8 cellular contexts compared by ENCODE assay signal in the genomic region with DNA sequence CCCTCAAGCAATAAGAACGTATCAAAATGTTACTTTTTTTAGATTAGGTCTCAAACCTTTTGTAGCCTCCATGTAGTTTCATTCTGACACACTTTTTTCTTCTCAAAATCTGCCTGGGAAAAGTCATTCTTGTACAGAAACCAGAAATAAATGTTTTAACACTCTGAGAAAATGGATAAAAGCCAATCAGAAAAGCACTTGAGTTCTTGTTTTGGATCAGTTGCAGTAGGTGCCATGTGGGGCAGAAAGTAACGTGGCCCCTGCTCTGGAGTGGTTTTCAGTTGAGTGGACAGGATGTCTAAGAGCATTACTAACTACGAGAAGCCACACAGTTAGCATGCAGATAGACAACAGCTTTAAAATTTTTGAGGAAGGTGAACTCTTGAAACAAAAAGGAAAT. TPM values are rescaled to one million over a fixed set of nuclear protein-coding genes. Genes with fewer than 3 reads are reported as not detected.
DNase-seq lines count a peak whose midpoint lies in the region; ATAC-seq and TF ChIP-seq lines count a peak whose summit lies in the region.

No MANE protein-coding gene starts in this region.

- H3K9me3 ChIP-seq in BE2C = no peaks in the 10 kb centered on the region

- peaks cover 2% of the 10 kb centered on the region; the same call in 1 of the 2 replicates for H3K36me3 ChIP-seq in GM06990 (ENCODE audit: control insufficient read depth, insufficient read depth, low read length)
- no peaks in the 10 kb centered on the region for H3K36me3 ChIP-seq in BE2C

- H3K4me3 ChIP-seq in GM06990 (replicated peaks; ENCODE audit: low read depth, low read length) = no peak overlapping the region
- no peak overlapping the region for H3K4me3 ChIP-seq in BE2C (ENCODE audit: low read depth, low read length)

- ATAC-seq in GM19438 (IDR thresholded peaks at IDR 0.05; ENCODE audit: low read depth, unreplicated experiment) = peak; percentile 94
- ATAC-seq in HG03378 (IDR thresholded peaks at IDR 0.05; ENCODE audit: unreplicated experiment) = peak; percentile 75

- DNase-seq in GM06990 (ENCODE audit: extremely low read depth, insufficient read length) = peak; percentile 83
- peak; percentile 15 for DNase-seq in astrocyte of the hippocampus (ENCODE audit: low read depth, low spot score)
- DNase-seq in NK-92 treated with Interleukin-12 subunit alpha and Interleukin-12 subunit beta, amount 100 ng/mL, for 24 hours (lab: John Stamatoyannopoulos, UW) = no peak
- DNase-seq in BE2C = no peak
- no peak for DNase-seq in NCI-H2196 (lab: John Stamatoyannopoulos, UW; ENCODE audit: unreplicated experiment)
- no peak for DNase-seq in cerebellum (ENCODE audit: low spot score)

- peaks cover 6% of the 10 kb centered on the region for H3K4me1 ChIP-seq in BE2C

- TF ChIP-seq CTCF in GM06990 (IDR thresholded peaks at IDR 0.05; ENCODE audit: insufficient read depth, low read length, poor library complexity, severe bottlenecking) = no peak
- no peak for TF ChIP-seq CTCF in BE2C (IDR thresholded peaks at IDR 0.05; ENCODE audit: low read depth, low read length)

- no peaks in the 10 kb centered on the region for H3K27me3 ChIP-seq in GM06990 (replicated peaks; ENCODE audit: control insufficient read depth, insufficient read depth, low read length)
- H3K27me3 ChIP-seq in BE2C = no peaks in the 10 kb centered on the region

RNA-seq across cellular contexts. Expression of a gene that starts 19.1 kb away (rescaled TPM):
- polyA plus RNA-seq in BE2C (2012; ENCODE audit: insufficient read depth, insufficient read length, low read depth) = not detected
- total RNA-seq in cerebellum = 1.1 TPM

RNA-seq across cellular contexts. Expression of a gene that starts 29.9 kb away (rescaled TPM):
- not detected for polyA plus RNA-seq in BE2C (2012; ENCODE audit: insufficient read depth, insufficient read length, low read depth)
- not detected for total RNA-seq in cerebellum

Comparison
In these comparisons a context has a peak if more than half of its experiments do, and no peak if none do; other contexts are left out.
1. DNase-seq: peak in GM06990 (single experiment) and astrocyte of the hippocampus (single experiment); none in NK-92 treated with Interleukin-12 subunit alpha and Interleukin-12 subunit beta, amount 100 ng/mL, for 24 hours (single experiment), BE2C (single experiment), NCI-H2196 (single experiment) and cerebellum (single experiment).